In the genomic region with DNA sequence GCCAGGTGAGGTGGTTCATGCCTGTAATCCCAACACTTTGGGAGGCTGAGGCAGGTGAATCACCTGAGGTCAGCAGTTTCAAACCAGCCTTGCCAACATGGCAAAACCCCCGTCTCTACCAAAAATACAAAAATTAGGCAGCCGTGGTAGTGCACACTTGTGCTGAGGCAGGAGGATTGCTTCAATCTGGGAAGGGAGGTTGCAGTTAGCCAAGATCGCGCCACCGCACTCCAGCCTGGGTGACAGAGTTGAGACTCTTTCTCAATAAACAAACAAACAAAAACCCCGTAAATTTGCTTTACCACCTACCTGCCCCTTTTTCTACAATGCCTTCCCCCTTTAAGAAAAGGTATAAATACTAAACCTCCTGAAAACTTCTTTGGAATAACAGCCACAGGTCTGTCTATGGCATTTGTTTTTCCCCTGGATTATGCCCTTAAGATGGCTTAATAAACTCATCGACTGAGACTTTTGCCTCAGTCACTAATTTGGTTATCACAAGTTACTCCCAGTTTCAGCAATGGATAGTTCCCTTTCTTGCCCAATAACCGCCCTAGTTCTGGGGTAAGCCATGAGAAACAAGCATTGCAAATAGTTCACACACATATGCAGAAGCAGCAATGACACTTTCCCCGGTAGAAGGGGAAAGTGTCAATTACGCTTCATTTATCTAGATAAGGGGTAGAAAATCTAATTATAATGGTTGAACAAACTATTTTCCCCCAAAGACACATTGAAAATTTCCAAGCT, we compare ENCODE assay signal across 2 cellular contexts.
TF ChIP-seq lines count a peak whose summit lies in the region.

No MANE protein-coding gene starts in this region.

TF ChIP-seq in liver, 16 proteins besides CTCF, POLR2A, EP300 and RAD21 (continued from another document):
- TF ChIP-seq, protein P1, sequence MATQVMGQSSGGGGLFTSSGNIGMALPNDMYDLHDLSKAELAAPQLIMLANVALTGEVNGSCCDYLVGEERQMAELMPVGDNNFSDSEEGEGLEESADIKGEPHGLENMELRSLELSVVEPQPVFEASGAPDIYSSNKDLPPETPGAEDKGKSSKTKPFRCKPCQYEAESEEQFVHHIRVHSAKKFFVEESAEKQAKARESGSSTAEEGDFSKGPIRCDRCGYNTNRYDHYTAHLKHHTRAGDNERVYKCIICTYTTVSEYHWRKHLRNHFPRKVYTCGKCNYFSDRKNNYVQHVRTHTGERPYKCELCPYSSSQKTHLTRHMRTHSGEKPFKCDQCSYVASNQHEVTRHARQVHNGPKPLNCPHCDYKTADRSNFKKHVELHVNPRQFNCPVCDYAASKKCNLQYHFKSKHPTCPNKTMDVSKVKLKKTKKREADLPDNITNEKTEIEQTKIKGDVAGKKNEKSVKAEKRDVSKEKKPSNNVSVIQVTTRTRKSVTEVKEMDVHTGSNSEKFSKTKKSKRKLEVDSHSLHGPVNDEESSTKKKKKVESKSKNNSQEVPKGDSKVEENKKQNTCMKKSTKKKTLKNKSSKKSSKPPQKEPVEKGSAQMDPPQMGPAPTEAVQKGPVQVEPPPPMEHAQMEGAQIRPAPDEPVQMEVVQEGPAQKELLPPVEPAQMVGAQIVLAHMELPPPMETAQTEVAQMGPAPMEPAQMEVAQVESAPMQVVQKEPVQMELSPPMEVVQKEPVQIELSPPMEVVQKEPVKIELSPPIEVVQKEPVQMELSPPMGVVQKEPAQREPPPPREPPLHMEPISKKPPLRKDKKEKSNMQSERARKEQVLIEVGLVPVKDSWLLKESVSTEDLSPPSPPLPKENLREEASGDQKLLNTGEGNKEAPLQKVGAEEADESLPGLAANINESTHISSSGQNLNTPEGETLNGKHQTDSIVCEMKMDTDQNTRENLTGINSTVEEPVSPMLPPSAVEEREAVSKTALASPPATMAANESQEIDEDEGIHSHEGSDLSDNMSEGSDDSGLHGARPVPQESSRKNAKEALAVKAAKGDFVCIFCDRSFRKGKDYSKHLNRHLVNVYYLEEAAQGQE (IDR thresholded peaks at IDR 0.05): peak; percentile 96
- TF ChIP-seq, protein P2, sequence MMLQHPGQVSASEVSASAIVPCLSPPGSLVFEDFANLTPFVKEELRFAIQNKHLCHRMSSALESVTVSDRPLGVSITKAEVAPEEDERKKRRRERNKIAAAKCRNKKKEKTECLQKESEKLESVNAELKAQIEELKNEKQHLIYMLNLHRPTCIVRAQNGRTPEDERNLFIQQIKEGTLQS (IDR thresholded peaks at IDR 0.05): no peak
- TF ChIP-seq JUND (IDR thresholded peaks at IDR 0.05): no peak
- no peak for TF ChIP-seq GABPA (IDR thresholded peaks at IDR 0.05 in 1 of 2, conservative IDR thresholded peaks at IDR 0.05 in 1 of 2)
- no peak for TF ChIP-seq TAF1 (conservative IDR thresholded peaks at IDR 0.05)
- TF ChIP-seq SP1 (IDR thresholded peaks at IDR 0.05): no peak
- no peak for TF ChIP-seq NR2F2 (IDR thresholded peaks at IDR 0.05)
- TF ChIP-seq, protein P3, sequence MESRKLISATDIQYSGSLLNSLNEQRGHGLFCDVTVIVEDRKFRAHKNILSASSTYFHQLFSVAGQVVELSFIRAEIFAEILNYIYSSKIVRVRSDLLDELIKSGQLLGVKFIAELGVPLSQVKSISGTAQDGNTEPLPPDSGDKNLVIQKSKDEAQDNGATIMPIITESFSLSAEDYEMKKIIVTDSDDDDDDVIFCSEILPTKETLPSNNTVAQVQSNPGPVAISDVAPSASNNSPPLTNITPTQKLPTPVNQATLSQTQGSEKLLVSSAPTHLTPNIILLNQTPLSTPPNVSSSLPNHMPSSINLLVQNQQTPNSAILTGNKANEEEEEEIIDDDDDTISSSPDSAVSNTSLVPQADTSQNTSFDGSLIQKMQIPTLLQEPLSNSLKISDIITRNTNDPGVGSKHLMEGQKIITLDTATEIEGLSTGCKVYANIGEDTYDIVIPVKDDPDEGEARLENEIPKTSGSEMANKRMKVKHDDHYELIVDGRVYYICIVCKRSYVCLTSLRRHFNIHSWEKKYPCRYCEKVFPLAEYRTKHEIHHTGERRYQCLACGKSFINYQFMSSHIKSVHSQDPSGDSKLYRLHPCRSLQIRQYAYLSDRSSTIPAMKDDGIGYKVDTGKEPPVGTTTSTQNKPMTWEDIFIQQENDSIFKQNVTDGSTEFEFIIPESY (IDR thresholded peaks at IDR 0.05): no peak
- no peak for TF ChIP-seq YY1 (IDR thresholded peaks at IDR 0.05)
- TF ChIP-seq RXRA (IDR thresholded peaks at IDR 0.05): peak in 1 of 2 donors; percentile 8
- TF ChIP-seq HNF4G (IDR thresholded peaks at IDR 0.05): no peak
- TF ChIP-seq FOXA2 (IDR thresholded peaks at IDR 0.05): no peak
- TF ChIP-seq FOXA1 (IDR thresholded peaks at IDR 0.05): no peak

TF ChIP-seq in HepG2, 621 proteins besides CTCF, POLR2A, EP300 and RAD21:
- TF ChIP-seq, protein P4, sequence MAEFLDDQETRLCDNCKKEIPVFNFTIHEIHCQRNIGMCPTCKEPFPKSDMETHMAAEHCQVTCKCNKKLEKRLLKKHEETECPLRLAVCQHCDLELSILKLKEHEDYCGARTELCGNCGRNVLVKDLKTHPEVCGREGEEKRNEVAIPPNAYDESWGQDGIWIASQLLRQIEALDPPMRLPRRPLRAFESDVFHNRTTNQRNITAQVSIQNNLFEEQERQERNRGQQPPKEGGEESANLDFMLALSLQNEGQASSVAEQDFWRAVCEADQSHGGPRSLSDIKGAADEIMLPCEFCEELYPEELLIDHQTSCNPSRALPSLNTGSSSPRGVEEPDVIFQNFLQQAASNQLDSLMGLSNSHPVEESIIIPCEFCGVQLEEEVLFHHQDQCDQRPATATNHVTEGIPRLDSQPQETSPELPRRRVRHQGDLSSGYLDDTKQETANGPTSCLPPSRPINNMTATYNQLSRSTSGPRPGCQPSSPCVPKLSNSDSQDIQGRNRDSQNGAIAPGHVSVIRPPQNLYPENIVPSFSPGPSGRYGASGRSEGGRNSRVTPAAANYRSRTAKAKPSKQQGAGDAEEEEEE (CRISPR knock-in tag; IDR thresholded peaks at IDR 0.05; ENCODE audit: borderline replicate concordance): no peak
- no peak for TF ChIP-seq ZFP41 (CRISPR knock-in tag; IDR thresholded peaks at IDR 0.05; ENCODE audit: borderline replicate concordance)
- TF ChIP-seq PPARG (CRISPR knock-in tag; conservative IDR thresholded peaks at IDR 0.05): no peak
- no peak for TF ChIP-seq SRF (IDR thresholded peaks at IDR 0.05; ENCODE audit: low read depth, low read length)
- no peak for TF ChIP-seq HDAC1 (CRISPR knock-in tag; IDR thresholded peaks at IDR 0.05)
- TF ChIP-seq GTF3A (CRISPR knock-in tag; conservative IDR thresholded peaks at IDR 0.05): no peak
- peak in 1 of 2 experiments; percentile 64; a peak in 2 of 4 replicates for TF ChIP-seq MAFK (conservative IDR thresholded peaks at IDR 0.05 in 1 of 2, IDR thresholded peaks at IDR 0.05 in 1 of 2; ENCODE audit: low read length in 2 of 2)
- TF ChIP-seq, protein P5, sequence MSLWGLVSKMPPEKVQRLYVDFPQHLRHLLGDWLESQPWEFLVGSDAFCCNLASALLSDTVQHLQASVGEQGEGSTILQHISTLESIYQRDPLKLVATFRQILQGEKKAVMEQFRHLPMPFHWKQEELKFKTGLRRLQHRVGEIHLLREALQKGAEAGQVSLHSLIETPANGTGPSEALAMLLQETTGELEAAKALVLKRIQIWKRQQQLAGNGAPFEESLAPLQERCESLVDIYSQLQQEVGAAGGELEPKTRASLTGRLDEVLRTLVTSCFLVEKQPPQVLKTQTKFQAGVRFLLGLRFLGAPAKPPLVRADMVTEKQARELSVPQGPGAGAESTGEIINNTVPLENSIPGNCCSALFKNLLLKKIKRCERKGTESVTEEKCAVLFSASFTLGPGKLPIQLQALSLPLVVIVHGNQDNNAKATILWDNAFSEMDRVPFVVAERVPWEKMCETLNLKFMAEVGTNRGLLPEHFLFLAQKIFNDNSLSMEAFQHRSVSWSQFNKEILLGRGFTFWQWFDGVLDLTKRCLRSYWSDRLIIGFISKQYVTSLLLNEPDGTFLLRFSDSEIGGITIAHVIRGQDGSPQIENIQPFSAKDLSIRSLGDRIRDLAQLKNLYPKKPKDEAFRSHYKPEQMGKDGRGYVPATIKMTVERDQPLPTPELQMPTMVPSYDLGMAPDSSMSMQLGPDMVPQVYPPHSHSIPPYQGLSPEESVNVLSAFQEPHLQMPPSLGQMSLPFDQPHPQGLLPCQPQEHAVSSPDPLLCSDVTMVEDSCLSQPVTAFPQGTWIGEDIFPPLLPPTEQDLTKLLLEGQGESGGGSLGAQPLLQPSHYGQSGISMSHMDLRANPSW (CRISPR knock-in tag; IDR thresholded peaks at IDR 0.05; ENCODE audit: borderline replicate concordance): no peak
- TF ChIP-seq, protein P6, sequence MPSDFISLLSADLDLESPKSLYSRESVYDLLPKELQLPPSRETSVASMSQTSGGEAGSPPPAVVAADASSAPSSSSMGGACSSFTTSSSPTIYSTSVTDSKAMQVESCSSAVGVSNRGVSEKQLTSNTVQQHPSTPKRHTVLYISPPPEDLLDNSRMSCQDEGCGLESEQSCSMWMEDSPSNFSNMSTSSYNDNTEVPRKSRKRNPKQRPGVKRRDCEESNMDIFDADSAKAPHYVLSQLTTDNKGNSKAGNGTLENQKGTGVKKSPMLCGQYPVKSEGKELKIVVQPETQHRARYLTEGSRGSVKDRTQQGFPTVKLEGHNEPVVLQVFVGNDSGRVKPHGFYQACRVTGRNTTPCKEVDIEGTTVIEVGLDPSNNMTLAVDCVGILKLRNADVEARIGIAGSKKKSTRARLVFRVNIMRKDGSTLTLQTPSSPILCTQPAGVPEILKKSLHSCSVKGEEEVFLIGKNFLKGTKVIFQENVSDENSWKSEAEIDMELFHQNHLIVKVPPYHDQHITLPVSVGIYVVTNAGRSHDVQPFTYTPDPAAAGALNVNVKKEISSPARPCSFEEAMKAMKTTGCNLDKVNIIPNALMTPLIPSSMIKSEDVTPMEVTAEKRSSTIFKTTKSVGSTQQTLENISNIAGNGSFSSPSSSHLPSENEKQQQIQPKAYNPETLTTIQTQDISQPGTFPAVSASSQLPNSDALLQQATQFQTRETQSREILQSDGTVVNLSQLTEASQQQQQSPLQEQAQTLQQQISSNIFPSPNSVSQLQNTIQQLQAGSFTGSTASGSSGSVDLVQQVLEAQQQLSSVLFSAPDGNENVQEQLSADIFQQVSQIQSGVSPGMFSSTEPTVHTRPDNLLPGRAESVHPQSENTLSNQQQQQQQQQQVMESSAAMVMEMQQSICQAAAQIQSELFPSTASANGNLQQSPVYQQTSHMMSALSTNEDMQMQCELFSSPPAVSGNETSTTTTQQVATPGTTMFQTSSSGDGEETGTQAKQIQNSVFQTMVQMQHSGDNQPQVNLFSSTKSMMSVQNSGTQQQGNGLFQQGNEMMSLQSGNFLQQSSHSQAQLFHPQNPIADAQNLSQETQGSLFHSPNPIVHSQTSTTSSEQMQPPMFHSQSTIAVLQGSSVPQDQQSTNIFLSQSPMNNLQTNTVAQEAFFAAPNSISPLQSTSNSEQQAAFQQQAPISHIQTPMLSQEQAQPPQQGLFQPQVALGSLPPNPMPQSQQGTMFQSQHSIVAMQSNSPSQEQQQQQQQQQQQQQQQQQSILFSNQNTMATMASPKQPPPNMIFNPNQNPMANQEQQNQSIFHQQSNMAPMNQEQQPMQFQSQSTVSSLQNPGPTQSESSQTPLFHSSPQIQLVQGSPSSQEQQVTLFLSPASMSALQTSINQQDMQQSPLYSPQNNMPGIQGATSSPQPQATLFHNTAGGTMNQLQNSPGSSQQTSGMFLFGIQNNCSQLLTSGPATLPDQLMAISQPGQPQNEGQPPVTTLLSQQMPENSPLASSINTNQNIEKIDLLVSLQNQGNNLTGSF (CRISPR knock-in tag; IDR thresholded peaks at IDR 0.05): no peak
- no peak for TF ChIP-seq GTF2F1 (IDR thresholded peaks at IDR 0.05; ENCODE audit: low read length)
- TF ChIP-seq, protein P7, sequence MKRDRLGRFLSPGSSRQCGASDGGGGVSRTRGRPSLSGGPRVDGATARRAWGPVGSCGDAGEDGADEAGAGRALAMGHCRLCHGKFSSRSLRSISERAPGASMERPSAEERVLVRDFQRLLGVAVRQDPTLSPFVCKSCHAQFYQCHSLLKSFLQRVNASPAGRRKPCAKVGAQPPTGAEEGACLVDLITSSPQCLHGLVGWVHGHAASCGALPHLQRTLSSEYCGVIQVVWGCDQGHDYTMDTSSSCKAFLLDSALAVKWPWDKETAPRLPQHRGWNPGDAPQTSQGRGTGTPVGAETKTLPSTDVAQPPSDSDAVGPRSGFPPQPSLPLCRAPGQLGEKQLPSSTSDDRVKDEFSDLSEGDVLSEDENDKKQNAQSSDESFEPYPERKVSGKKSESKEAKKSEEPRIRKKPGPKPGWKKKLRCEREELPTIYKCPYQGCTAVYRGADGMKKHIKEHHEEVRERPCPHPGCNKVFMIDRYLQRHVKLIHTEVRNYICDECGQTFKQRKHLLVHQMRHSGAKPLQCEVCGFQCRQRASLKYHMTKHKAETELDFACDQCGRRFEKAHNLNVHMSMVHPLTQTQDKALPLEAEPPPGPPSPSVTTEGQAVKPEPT (CRISPR knock-in tag; IDR thresholded peaks at IDR 0.05; ENCODE audit: low read depth): no peak
- TF ChIP-seq, protein P8, sequence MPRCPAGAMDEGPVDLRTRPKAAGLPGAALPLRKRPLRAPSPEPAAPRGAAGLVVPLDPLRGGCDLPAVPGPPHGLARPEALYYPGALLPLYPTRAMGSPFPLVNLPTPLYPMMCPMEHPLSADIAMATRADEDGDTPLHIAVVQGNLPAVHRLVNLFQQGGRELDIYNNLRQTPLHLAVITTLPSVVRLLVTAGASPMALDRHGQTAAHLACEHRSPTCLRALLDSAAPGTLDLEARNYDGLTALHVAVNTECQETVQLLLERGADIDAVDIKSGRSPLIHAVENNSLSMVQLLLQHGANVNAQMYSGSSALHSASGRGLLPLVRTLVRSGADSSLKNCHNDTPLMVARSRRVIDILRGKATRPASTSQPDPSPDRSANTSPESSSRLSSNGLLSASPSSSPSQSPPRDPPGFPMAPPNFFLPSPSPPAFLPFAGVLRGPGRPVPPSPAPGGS (CRISPR knock-in tag; IDR thresholded peaks at IDR 0.05): no peak
- TF ChIP-seq, protein P1 (IDR thresholded peaks at IDR 0.05; ENCODE audit: borderline replicate concordance in 1 of 2, low read depth in 1 of 2, low read length in 2 of 2): peak in 1 of 2 experiments; percentile 45; a peak in 1 of 4 replicates
- no peak for TF ChIP-seq THYN1 (CRISPR knock-in tag; IDR thresholded peaks at IDR 0.05; ENCODE audit: borderline replicate concordance, low read depth)
TF ChIP-seq in HepG2: peak in this region for 2.
